In genomic region chr2:105337122-105338019, GRCh38 we compare ENCODE assay signal across 8 cellular contexts. TPM values are rescaled to one million over a fixed set of nuclear protein-coding genes. Genes with fewer than 3 reads are reported as not detected.
DNase-seq lines count a peak whose midpoint lies in the region; ATAC-seq lines count a peak whose summit lies in the region.

Gene C2orf49 (plus strand): TSS chr2:105337540. CDS start chr2:105337588, 48 bp downstream.

- H3K27ac ChIP-seq in effector memory CD4-positive, alpha-beta T cell (ENCODE audit: insufficient read depth, low read length, poor library complexity, severe bottlenecking): peak within 1 kb of the TSS; percentile 98

- peaks cover 19% of the 10 kb centered on the region for H3K36me3 ChIP-seq in effector memory CD4-positive, alpha-beta T cell (ENCODE audit: control insufficient read depth, insufficient read depth, low read length)

- no peaks in the 10 kb centered on the region for H3K27me3 ChIP-seq in effector memory CD4-positive, alpha-beta T cell (replicated peaks; ENCODE audit: control insufficient read depth, insufficient read depth, low read length, poor library complexity, severe bottlenecking)

- peak; percentile 56 for DNase-seq in CMK (ENCODE audit: low read depth)
- DNase-seq in HS-5 (ENCODE audit: low read depth): peak; percentile 61
- peak; percentile 44 for DNase-seq in NK-92 (lab: John Stamatoyannopoulos, UW; ENCODE audit: unreplicated experiment)
- DNase-seq in activated CD8-positive, alpha-beta memory T cell treated with anti-CD3 and anti-CD28 coated beads for 1 hour (ENCODE audit: extremely low read depth in 1 of 2, low read depth in 1 of 2): peak; percentile 69 to 82
- DNase-seq in effector memory CD4-positive, alpha-beta T cell: peak; percentile 78 to 84 (median 80)
- peak; percentile 85 to 93 for DNase-seq in lung microvascular endothelial cell (ENCODE audit: low read depth in 2 of 2)
- DNase-seq in stimulated activated CD4-positive, alpha-beta T cell treated with anti-CD3 and anti-CD28 coated beads, TNF-alpha, amount 100 ng/mL, for 48 hours (ENCODE audit: low read depth in 3 of 3): peak; percentile 79 to 83 (median 79)

- peak; percentile 75 for ATAC-seq in GM19468 (IDR thresholded peaks at IDR 0.05; ENCODE audit: extremely low read depth, unreplicated experiment)

- no peaks in the 10 kb centered on the region for H3K9me3 ChIP-seq in effector memory CD4-positive, alpha-beta T cell (ENCODE audit: control insufficient read depth, low read length)

- peaks cover 20% of the 10 kb centered on the region for H3K4me1 ChIP-seq in effector memory CD4-positive, alpha-beta T cell (ENCODE audit: control insufficient read depth, insufficient read depth, low read length, poor library complexity, severe bottlenecking)

- peak within 1 kb of the TSS; percentile 97 for H3K4me3 ChIP-seq in effector memory CD4-positive, alpha-beta T cell (ENCODE audit: insufficient read depth, low read depth, low read length, poor library complexity, severe bottlenecking)

RNA-seq across cellular contexts. Expression of gene C2orf49, which starts in this region (rescaled TPM):
- total RNA-seq in lung microvascular endothelial cell: 7.6 and 11.7 TPM in 2 replicates

Comparison
In these comparisons a context has a peak if more than half of its experiments do, and no peak if none do; other contexts are left out.
1. Peak in every context shown above with its lines: DNase-seq, ATAC-seq, H3K4me3 ChIP-seq and H3K27ac ChIP-seq.